In the genomic region with DNA sequence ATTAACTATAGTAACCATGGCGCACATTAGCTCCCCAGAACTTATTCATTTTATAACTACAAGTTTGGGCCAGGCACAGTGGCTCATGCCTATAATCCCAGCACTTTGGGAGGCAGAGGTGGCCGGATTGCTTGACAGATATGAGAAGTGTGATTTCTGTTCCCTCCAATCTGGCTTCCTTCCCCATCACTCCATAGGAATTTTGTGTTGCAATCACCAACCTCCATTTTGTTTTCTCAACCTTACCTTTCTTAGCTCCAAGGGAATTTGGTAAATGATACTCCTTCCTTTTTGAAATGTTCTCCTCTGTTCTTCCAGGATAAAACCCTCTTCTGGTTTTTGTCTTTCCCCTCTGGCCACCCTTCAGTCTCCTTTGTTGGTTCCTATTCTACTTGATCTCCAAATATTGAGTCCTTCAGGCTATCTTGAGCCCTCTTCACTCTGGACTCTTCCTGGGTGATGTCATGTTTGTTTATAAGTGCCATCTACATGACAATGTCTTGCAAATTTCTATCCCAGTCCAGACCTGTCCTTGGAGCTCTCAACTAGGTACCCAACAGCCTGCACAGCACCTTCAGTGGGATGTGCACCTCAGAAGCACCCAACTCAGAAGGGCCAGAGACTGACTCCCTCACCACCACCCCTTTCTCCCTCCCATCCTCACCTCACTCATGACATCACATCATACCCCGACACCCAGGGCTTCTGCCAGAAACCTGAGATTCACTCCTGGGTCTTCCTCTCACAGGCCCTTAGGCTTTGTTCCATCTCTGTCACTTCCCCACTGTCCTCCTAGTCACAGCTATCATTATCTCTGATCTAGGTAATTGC, we compare ENCODE assay signal across 2 cellular contexts.
TF ChIP-seq lines count a peak whose summit lies in the region.

No MANE protein-coding gene starts in this region.

TF ChIP-seq in GM12891, 5 proteins besides CTCF, POLR2A, EP300 and RAD21:
- TF ChIP-seq TAF1 (IDR thresholded peaks at IDR 0.05; ENCODE audit: low read depth, low read length), result no peak
- TF ChIP-seq POLR2AphosphoS5 (IDR thresholded peaks at IDR 0.05; ENCODE audit: low read depth, low read length), result peak; percentile 60; the same call in 1 of the 2 replicates

TF ChIP-seq in GM12878, 131 proteins besides CTCF, POLR2A, EP300 and RAD21:
- TF ChIP-seq POLR2AphosphoS5 (IDR thresholded peaks at IDR 0.05; ENCODE audit: low read length) (peak; percentile 57), BRCA1 (IDR thresholded peaks at IDR 0.05; ENCODE audit: low read depth, low read length) (no peak)
- TF ChIP-seq, protein P1, sequence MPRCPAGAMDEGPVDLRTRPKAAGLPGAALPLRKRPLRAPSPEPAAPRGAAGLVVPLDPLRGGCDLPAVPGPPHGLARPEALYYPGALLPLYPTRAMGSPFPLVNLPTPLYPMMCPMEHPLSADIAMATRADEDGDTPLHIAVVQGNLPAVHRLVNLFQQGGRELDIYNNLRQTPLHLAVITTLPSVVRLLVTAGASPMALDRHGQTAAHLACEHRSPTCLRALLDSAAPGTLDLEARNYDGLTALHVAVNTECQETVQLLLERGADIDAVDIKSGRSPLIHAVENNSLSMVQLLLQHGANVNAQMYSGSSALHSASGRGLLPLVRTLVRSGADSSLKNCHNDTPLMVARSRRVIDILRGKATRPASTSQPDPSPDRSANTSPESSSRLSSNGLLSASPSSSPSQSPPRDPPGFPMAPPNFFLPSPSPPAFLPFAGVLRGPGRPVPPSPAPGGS (IDR thresholded peaks at IDR 0.05; ENCODE audit: borderline replicate concordance, insufficient read depth, low read depth, low read length, poor library complexity, severe bottlenecking), result peak; percentile 36
